9 cellular contexts compared by ENCODE assay signal in the genomic region with DNA sequence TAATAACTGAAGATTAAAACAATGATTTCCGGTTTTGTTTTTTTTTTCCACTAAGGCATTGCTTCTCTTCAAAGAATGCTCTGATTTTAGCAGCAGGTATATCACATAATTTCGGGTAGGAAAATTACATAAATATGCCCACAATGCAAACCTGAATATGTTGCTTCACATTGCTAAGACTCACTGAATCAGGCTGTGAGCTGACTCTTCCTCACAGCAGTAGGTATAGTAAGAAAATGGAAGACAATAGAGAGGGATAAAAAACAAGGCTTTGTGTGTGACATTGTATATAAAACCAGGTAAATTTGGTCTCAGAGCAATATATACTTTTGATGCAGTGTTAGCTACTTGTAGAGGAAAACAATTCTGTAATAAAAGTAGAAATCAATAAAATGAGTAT.
"Had no signal": no experiment of that assay in that cellular context is flagged by ENCODE, and none has a peak within 500 bp of the region (broad histone marks: within the 10 kb centered on the region; RNA-seq: fewer than 3 reads in every experiment).

No MANE protein-coding gene starts in this region.

- H3K27ac ChIP-seq: GM23248, HL-60, KMS-11 had no signal

- H3K4me2 ChIP-seq: KMS-11 had no signal

- FAIRE-seq: HepG2 had no signal

- H3K4me1 ChIP-seq: HAP-1 had no signal

- H3K9me3 ChIP-seq: HAP-1 had no signal

- H2AFZ ChIP-seq: GM23248 had no signal

- H3K4me1 Mint-ChIP-seq: IgD-negative memory B cell had no signal

- H3K36me3 Mint-ChIP-seq: IgD-negative memory B cell had no signal

- H3K4me3 Mint-ChIP-seq: HFFc6, IgD-negative memory B cell had no signal

- ATAC-seq: HCT116, HepG2 had no signal

- H3K4me3 ChIP-seq: GM23248, HAP-1 had no signal

- H3K9ac ChIP-seq: GM23248, KMS-11 had no signal

- DNase-seq: GM23248, HFFc6, KBM-7 had no signal

- H3K36me3 ChIP-seq: HAP-1 had no signal

- H3K27me3 Mint-ChIP-seq: IgD-negative memory B cell had no signal

- H3K27ac Mint-ChIP-seq: HFFc6, IgD-negative memory B cell had no signal
